Comparison of ENCODE assay signal across 14 cellular contexts in genomic region chr3:12897537-12898289, GRCh38. TPM values are rescaled to one million over a fixed set of nuclear protein-coding genes. Genes with fewer than 3 reads are reported as not detected.
DNase-seq lines count a peak whose midpoint lies in the region; ATAC-seq, FAIRE-seq and TF ChIP-seq lines count a peak whose summit lies in the region.
"Had no signal": no experiment of that assay in that cellular context is flagged by ENCODE, and none has a peak within 500 bp of the region (broad histone marks: within the 10 kb centered on the region; RNA-seq: fewer than 3 reads in every experiment).

No MANE protein-coding gene starts in this region.

- H3K9me2 ChIP-seq in Loucy (replicated peaks; ENCODE audit: low read depth, low read length), result no peaks in the 10 kb centered on the region

- POLR2A ChIA-PET in K562 (lab: Yijun Ruan, JAX), result interaction anchor here (1.1 to 1.3 kb wide), 2 partner anchors 8 to 64 kb away, joined by 3 to 5 read pairs; no protein-coding TSS in a partner anchor

- in situ Hi-C loops in K562 (cut with MboI), result loop anchor here (5.0 to 25.0 kb wide), 3 partner anchors 85 to 760 kb away; no protein-coding TSS in a partner anchor

- H4K20me1 ChIP-seq in Loucy (ENCODE audit: insufficient read depth, low read length, poor library complexity, severe bottlenecking) (no peaks in the 10 kb centered on the region), K562 (replicated peaks; ENCODE audit: control insufficient read depth, insufficient read depth, low read length) (peaks cover 4% of the 10 kb centered on the region; the same call in 1 of the 2 replicates), osteoblast (ENCODE audit: insufficient read depth, low read length) (no peaks in the 10 kb centered on the region)

- TF ChIP-seq CTCF in Loucy (conservative IDR thresholded peaks at IDR 0.05; ENCODE audit: low read length) (no peak), K562 (IDR thresholded peaks at IDR 0.05 in 2 of 3, conservative IDR thresholded peaks at IDR 0.05 in 1 of 3; ENCODE audit: insufficient read depth in 2 of 3, low read depth in 1 of 3, low read length in 3 of 3) (no peak), osteoblast (IDR thresholded peaks at IDR 0.05; ENCODE audit: extremely low read depth, low read depth, low read length) (no peak)

- TSS peak; percentile 19 for BruUV-seq in K562 (replicated peaks; lab: Mats Ljungman, UMichigan)

- TF ChIP-seq POLR2A in K562 (conservative IDR thresholded peaks at IDR 0.05), result no peak

- H3K9me1 ChIP-seq in K562 (ENCODE audit: control insufficient read depth, insufficient read depth, low read length), result no peaks in the 10 kb centered on the region

- H3K79me2 ChIP-seq in Loucy (ENCODE audit: insufficient read depth, low read length) (no peaks in the 10 kb centered on the region), K562 (ENCODE audit: control insufficient read depth, insufficient read depth, low read length) (no peaks in the 10 kb centered on the region), osteoblast (ENCODE audit: insufficient read depth, low read length) (no peaks in the 10 kb centered on the region)

- CTCF ChIA-PET in K562 (lab: Yijun Ruan, JAX; ENCODE audit: low intra/inter-chr PET ratio), result no interaction called here

- H3K9ac ChIP-seq in Loucy (ENCODE audit: low read depth, low read length, poor library complexity, severe bottlenecking), result peak overlapping the region; percentile 31
- peak overlapping the region in 1 of 2 experiments; percentile 57; a peak in 1 of 4 replicates for H3K9ac ChIP-seq in K562 (ENCODE audit: insufficient read depth in 1 of 2, low read depth in 2 of 2, low read length in 2 of 2)

- peak; percentile 29 for FAIRE-seq in K562 (lab: Jason Lieb, UNC)
- FAIRE-seq: GM19239 had no signal

- H2AFZ ChIP-seq in Loucy (ENCODE audit: low read length), result no peak overlapping the region
- no peak overlapping the region for H2AFZ ChIP-seq in K562 (ENCODE audit: low read depth, low read length)
- no peak overlapping the region for H2AFZ ChIP-seq in osteoblast (ENCODE audit: low read length)
- H2AFZ ChIP-seq: GM23338 had no signal

- H3K27me3 ChIP-seq in Loucy (ENCODE audit: insufficient read depth, low read length, poor library complexity, severe bottlenecking) (no peaks in the 10 kb centered on the region), K562 (ENCODE audit: control insufficient read depth in 2 of 2, insufficient read depth in 2 of 2, low read length in 2 of 2) (no peaks in the 10 kb centered on the region), osteoblast (ENCODE audit: insufficient read depth, low read length) (peaks cover 18% of the 10 kb centered on the region)

- intact Hi-C loops in K562 (cut with micrococcal nuclease), result no loop called here

- H3F3A ChIP-seq in Loucy (ENCODE audit: low read depth), result peaks cover 3% of the 10 kb centered on the region; the same call in 1 of the 2 replicates

- H3K4me3 ChIP-seq in Loucy (ENCODE audit: low read length, poor library complexity, severe bottlenecking), result peak overlapping the region; percentile 12
- H3K4me3 ChIP-seq in K562, result no peak overlapping the region
- H3K4me3 ChIP-seq in osteoblast (ENCODE audit: insufficient read depth, low read length), result no peak overlapping the region
- H3K4me3 ChIP-seq: GM23338 had no signal

- peak; percentile 20; the same call in 1 of the 3 replicates for ATAC-seq in K562
- no peak for ATAC-seq in GM19467 (IDR thresholded peaks at IDR 0.05; ENCODE audit: unreplicated experiment)
- ATAC-seq: GM23338 had no signal

- H3K9me3 ChIP-seq in Loucy (ENCODE audit: insufficient read depth, low read depth, low read length) (no peaks in the 10 kb centered on the region), K562 (replicated peaks; ENCODE audit: control insufficient read depth, insufficient read depth, low read depth, low read length) (no peaks in the 10 kb centered on the region), osteoblast (ENCODE audit: low read depth, low read length) (no peaks in the 10 kb centered on the region)

- H3K27ac ChIP-seq in K562 (ENCODE audit: extremely low read depth, low read depth, low read length) (no peak overlapping the region), osteoblast (ENCODE audit: low read depth, low read length) (no peak overlapping the region)

- no peak for TF ChIP-seq EP300 in K562 (IDR thresholded peaks at IDR 0.05; ENCODE audit: low read length)

- peak; percentile 44 for DNase-seq in NCI-H748 (lab: John Stamatoyannopoulos, UW; ENCODE audit: unreplicated experiment)
- DNase-seq in NCI-H748 treated with DMSO at 0.1 percent for 48 hours (lab: John Stamatoyannopoulos, UW), result no peak
- no peak for DNase-seq in K562 (ENCODE audit: extremely low read depth in 1 of 4, low spot score in 3 of 4)
- DNase-seq in osteoblast (ENCODE audit: insufficient read length, low spot score, missing footprints), result peak; percentile 69
- no peak for DNase-seq in HT-29 (ENCODE audit: low spot score)
- DNase-seq in NK-92 (lab: John Stamatoyannopoulos, UW; ENCODE audit: unreplicated experiment), result no peak
- DNase-seq: activated CD4-positive, alpha-beta T cell treated with anti-CD3 and anti-CD28 coated beads for 4 hours; activated gamma-delta T cell treated with Interleukin-2 at 50 U/mL for 16 hours; NCI-H1436; SW 1271 had no signal

- no peak for TF ChIP-seq RAD21 in K562 (CRISPR knock-in tag; conservative IDR thresholded peaks at IDR 0.05 in 1 of 2, IDR thresholded peaks at IDR 0.05 in 1 of 2)

- peaks cover 48% of the 10 kb centered on the region for H3K4me1 ChIP-seq in Loucy (ENCODE audit: insufficient read depth, low read length, poor library complexity, severe bottlenecking)
- peaks cover 0 to 31% of the 10 kb centered on the region in 2 experiments; a peak in 3 of 5 replicates for H3K4me1 ChIP-seq in K562 (replicated peaks in 1 of 2; ENCODE audit: control insufficient read depth in 2 of 2, insufficient read depth in 2 of 2, low read length in 2 of 2)
- H3K4me1 ChIP-seq in osteoblast (ENCODE audit: insufficient read depth, low read length), result no peaks in the 10 kb centered on the region

- 41% methylated on average over 9 of the region's 10 CpGs for WGBS in K562 (ENCODE audit: insufficient coverage, low coverage, missing lambda C conversion rate)

- peak overlapping the region; percentile 55 for H3K4me2 ChIP-seq in Loucy (ENCODE audit: low read depth, low read length, poor library complexity, severe bottlenecking)
- H3K4me2 ChIP-seq in K562 (ENCODE audit: insufficient read depth, low read length), result no peak overlapping the region
- H3K4me2 ChIP-seq in osteoblast (ENCODE audit: insufficient read depth, low read length), result no peak overlapping the region
- H3K4me2 ChIP-seq: GM23338 had no signal

- peaks cover 17% of the 10 kb centered on the region; the same call in 1 of the 2 replicates for H3K36me3 ChIP-seq in Loucy (ENCODE audit: insufficient read depth, low read length)
- H3K36me3 ChIP-seq in K562 (ENCODE audit: control insufficient read depth, insufficient read depth, low read length), result peaks cover 31% of the 10 kb centered on the region; the same call in 2 of the 3 replicates
- H3K36me3 ChIP-seq in osteoblast (ENCODE audit: insufficient read depth, low read length), result peaks cover 14% of the 10 kb centered on the region

TF ChIP-seq in K562, 482 proteins besides CTCF, POLR2A, EP300 and RAD21:
- 0 out of 2 replicates have a peak, but pooled peaks have one; percentile 16 for TF ChIP-seq CEBPB (tag; IDR thresholded peaks at IDR 0.05)
- peak; percentile 44; the same call in 1 of the 2 replicates for TF ChIP-seq TFAP4 (CRISPR knock-in tag; IDR thresholded peaks at IDR 0.05; ENCODE audit: borderline replicate concordance)
- 0 out of 2 replicates have a peak, but pooled peaks have one; percentile 9 for TF ChIP-seq CBFA2T3 (IDR thresholded peaks at IDR 0.05)
- TF ChIP-seq FOSL1 (tag; conservative IDR thresholded peaks at IDR 0.05), result peak; percentile 41; the same call in 1 of the 2 replicates
- no peak for TF ChIP-seq POLR2B (IDR thresholded peaks at IDR 0.05; ENCODE audit: low read depth, partially characterized antibody)
- no peak for TF ChIP-seq ZC3H8 (IDR thresholded peaks at IDR 0.05)
- TF ChIP-seq CEBPG (CRISPR knock-in tag; IDR thresholded peaks at IDR 0.05), result no peak
- TF ChIP-seq CEBPG (tag; conservative IDR thresholded peaks at IDR 0.05 in 1 of 2, IDR thresholded peaks at IDR 0.05 in 1 of 2), result peak in 1 of 2 experiments; percentile 36; a peak in 1 of 4 replicates
- TF ChIP-seq ZNF431 (CRISPR knock-in tag; IDR thresholded peaks at IDR 0.05), result peak; percentile 68; the same call in 1 of the 2 replicates
- 0 out of 2 replicates have a peak, but pooled peaks have one; percentile 7 for TF ChIP-seq NFIC (IDR thresholded peaks at IDR 0.05)
TF ChIP-seq in K562: peak in this region for 7.

RNA-seq across cellular contexts. Expression of gene RPL32, which starts 56.3 kb away (rescaled TPM):
- total RNA-seq in K562 (2011; cell fraction: chromatin; rRNA removed; ENCODE audit: low replicate concordance), result 321 and 449 TPM in 2 replicates
- 553 and 562 TPM in 2 replicates for total RNA-seq in K562 (2011; cell fraction: nucleolus; rRNA removed)
- total RNA-seq in K562 (2011; cell fraction: nucleoplasm; rRNA removed), result 913 and 2,354 TPM in 2 replicates
- total RNA-seq in K562 (2014; rRNA removed), result 3,132 and 3,347 TPM in 2 replicates
- total RNA-seq in K562 (2014; rRNA removed; fragmentation: Illumina TruSeq; extraction: Trizol), result 4,513 and 4,632 TPM in 2 replicates
- 4,527 and 4,779 TPM in 2 replicates for total RNA-seq in K562 (2015; rRNA removed; fragmentation: Illumina TruSeq; extraction: Trizol)
- 2,738 and 3,009 TPM in 2 replicates for total RNA-seq in K562 (2021)
- polyA plus RNA-seq in K562 (2011; rRNA removed), result 4,861 and 5,231 TPM in 2 replicates
- polyA plus RNA-seq in K562 (2011; cell fraction: cytosol; rRNA removed), result 2,530 and 2,776 TPM in 2 replicates
- polyA plus RNA-seq in K562 (2011; cell fraction: nucleus; rRNA removed), result 1,377 and 2,422 TPM in 2 replicates
- polyA plus RNA-seq in K562 (2012), result 4,850 and 6,211 TPM in 2 replicates
- polyA plus RNA-seq in K562 (2014; fragmentation: Illumina TruSeq; extraction: Trizol), result 5,815 and 6,200 TPM in 2 replicates
- 1,000 to 10,000 TPM; 3,469 to 4,286 TPM for polyA plus RNA-seq in K562 (2014; fragmentation: Nextera tagmentation; extraction: Ambion mirVana)
- polyA plus RNA-seq in K562 (2014; rRNA removed), result 4,142 and 5,104 TPM in 2 replicates
- polyA minus RNA-seq in K562 (2011; rRNA and poly(A)+ RNA removed), result 3,010 and 3,339 TPM in 2 replicates
- 1,491 and 1,656 TPM in 2 replicates for polyA minus RNA-seq in K562 (2011; cell fraction: cytosol; rRNA and poly(A)+ RNA removed)
- 319 and 489 TPM in 2 replicates for polyA minus RNA-seq in K562 (2011; cell fraction: nucleus; rRNA and poly(A)+ RNA removed)
- total RNA-seq in osteoblast, result 524 and 1,095 TPM in 2 replicates
- total RNA-seq in HT-29 (2014; rRNA removed; shearing (Covaris generic)), result 1,047 and 1,077 TPM in 2 replicates

Comparison
In these comparisons a context has a peak if more than half of its experiments do, and no peak if none do; other contexts are left out.
1. DNase-seq: peak in NCI-H748 (single experiment) and osteoblast (single experiment); none in NCI-H748 treated with DMSO at 0.1 percent for 48 hours (single experiment), K562 (0 of 4), HT-29 (single experiment) and NK-92 (single experiment).